In the genomic region with DNA sequence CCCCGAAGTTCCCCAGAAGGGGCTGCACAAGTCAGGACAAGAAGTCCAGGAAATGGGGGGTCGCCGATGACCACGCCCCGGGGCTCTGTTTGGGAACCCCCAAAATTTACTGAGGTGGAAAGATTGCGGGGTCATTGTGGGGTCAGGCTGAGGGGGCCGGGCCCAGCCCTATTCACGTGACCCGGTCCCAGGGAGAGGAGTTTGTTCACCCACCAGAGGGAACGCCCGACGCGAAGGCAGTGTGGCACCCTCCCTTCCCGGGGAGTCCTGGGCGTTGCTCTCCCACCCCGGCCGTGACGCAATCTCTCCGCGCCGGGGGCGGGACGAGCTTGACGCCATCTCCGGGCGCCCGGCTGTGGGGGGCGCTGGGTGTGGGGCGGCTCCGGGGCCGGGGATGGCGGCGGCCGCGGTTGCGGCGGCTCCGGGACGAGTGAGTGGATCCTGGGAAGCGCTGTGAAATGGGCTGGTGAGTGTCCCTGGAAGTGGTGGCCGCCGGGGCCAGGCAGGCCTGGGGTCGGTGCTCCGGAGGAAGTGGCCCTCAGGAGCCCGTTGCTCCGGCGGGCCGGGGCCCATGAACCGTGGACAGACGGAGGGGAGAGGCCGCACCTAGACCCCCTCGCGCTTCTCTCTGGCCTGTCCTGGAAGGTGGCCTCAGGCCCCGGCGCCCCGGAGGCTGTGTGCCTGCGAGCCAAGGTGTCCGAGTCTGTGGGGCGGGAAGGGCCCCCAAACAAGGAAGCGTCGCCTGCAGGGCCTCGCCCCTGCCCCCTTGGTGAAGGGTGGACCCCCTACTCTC, we compare ENCODE assay signal across 8 cellular contexts. TPM values are rescaled to one million over a fixed set of nuclear protein-coding genes. Genes with fewer than 3 reads are reported as not detected.
DNase-seq lines count a peak whose midpoint lies in the region; ATAC-seq, FAIRE-seq and TF ChIP-seq lines count a peak whose summit lies in the region.

A gene with protein sequence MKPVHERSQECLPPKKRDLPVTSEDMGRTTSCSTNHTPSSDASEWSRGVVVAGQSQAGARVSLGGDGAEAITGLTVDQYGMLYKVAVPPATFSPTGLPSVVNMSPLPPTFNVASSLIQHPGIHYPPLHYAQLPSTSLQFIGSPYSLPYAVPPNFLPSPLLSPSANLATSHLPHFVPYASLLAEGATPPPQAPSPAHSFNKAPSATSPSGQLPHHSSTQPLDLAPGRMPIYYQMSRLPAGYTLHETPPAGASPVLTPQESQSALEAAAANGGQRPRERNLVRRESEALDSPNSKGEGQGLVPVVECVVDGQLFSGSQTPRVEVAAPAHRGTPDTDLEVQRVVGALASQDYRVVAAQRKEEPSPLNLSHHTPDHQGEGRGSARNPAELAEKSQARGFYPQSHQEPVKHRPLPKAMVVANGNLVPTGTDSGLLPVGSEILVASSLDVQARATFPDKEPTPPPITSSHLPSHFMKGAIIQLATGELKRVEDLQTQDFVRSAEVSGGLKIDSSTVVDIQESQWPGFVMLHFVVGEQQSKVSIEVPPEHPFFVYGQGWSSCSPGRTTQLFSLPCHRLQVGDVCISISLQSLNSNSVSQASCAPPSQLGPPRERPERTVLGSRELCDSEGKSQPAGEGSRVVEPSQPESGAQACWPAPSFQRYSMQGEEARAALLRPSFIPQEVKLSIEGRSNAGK (plus strand): TSS at position 338 of the 793 bp plus-strand sequence. CDS start 3,765 bp downstream, outside the sequence.

- H3K4me1 ChIP-seq in left lung = peaks cover 7 to 20% of the 10 kb centered on the region in 2 donors

- H3K27me3 ChIP-seq in BJ (ENCODE audit: control insufficient read depth, insufficient read depth, low read length) = no peaks in the 10 kb centered on the region
- no peaks in the 10 kb centered on the region for H3K27me3 ChIP-seq in left lung

- DNase-seq in BJ (ENCODE audit: low read depth) (peak; percentile 16), GM19239 (ENCODE audit: insufficient read length, low spot score) (peak; percentile 90), NCI-H526 treated with DMSO at 0.1 percent for 48 hours (lab: John Stamatoyannopoulos, UW) (peak; percentile 42), left lung (peak; percentile 92 to 96)
- peak; percentile 93 for DNase-seq in activated CD4-positive, alpha-beta T cell treated with anti-CD3 and anti-CD28 coated beads, Interleukin-2, amount 50 U/mL, for 1 hour
- peak; percentile 87 for DNase-seq in stimulated activated CD4-positive, alpha-beta T cell treated with anti-CD3 and anti-CD28 coated beads, Interleukin-2, amount 100 ng/mL, for 4 hours (ENCODE audit: low read depth)

- CTCF ChIA-PET in BJ (lab: Yijun Ruan, JAX) = interaction anchor here (1.5 kb wide), 1 partner anchor 17 kb away, joined by 4 read pairs; no protein-coding TSS in a partner anchor

- ATAC-seq in HG03442 (IDR thresholded peaks at IDR 0.05; ENCODE audit: unreplicated experiment) = peak; percentile 72
- peak; percentile 99 for ATAC-seq in left lung

- H3K4me3 Mint-ChIP-seq in dendritic cell treated with granulocyte-macrophage colony-stimulating factor and Interleukin-4, amounts not matched to agents 40 ng/mL and 50 ng/mL, for 4 days = peak within 1 kb of the TSS; percentile 90

- POLR2A ChIA-PET in BJ (lab: Charles Lee) = interaction anchor here (0.6 kb wide), 1 partner anchor 12 kb away, joined by 9 read pairs; no protein-coding TSS in a partner anchor

- peaks cover 48% of the 10 kb centered on the region for H3K36me3 Mint-ChIP-seq in dendritic cell treated with granulocyte-macrophage colony-stimulating factor and Interleukin-4, amounts not matched to agents 40 ng/mL and 50 ng/mL, for 4 days (ENCODE audit: low read depth)

- peak; percentile 86 for FAIRE-seq in GM19239 (lab: Jason Lieb, UNC)

- TF ChIP-seq CTCF in BJ (IDR thresholded peaks at IDR 0.05; ENCODE audit: insufficient read depth, low read depth, low read length) (no peak), left lung (IDR thresholded peaks at IDR 0.05) (no peak)

- peaks cover 20% of the 10 kb centered on the region for H3K4me1 Mint-ChIP-seq in dendritic cell treated with granulocyte-macrophage colony-stimulating factor and Interleukin-4, amounts not matched to agents 40 ng/mL and 50 ng/mL, for 4 days (ENCODE audit: low read depth)

- no peaks in the 10 kb centered on the region for H3K9me3 ChIP-seq in left lung

- peak within 1 kb of the TSS; percentile 82 to 87 for H3K27ac ChIP-seq in left lung

- peak within 1 kb of the TSS; percentile 96 for H3K27ac Mint-ChIP-seq in dendritic cell treated with granulocyte-macrophage colony-stimulating factor and Interleukin-4, amounts not matched to agents 40 ng/mL and 50 ng/mL, for 4 days

- peaks cover 19% of the 10 kb centered on the region for H3K36me3 ChIP-seq in BJ (ENCODE audit: control insufficient read depth, insufficient read depth, low read length)
- peaks cover 0 to 31% of the 10 kb centered on the region in 2 donors for H3K36me3 ChIP-seq in left lung

- H3K27me3 Mint-ChIP-seq in dendritic cell treated with granulocyte-macrophage colony-stimulating factor and Interleukin-4, amounts not matched to agents 40 ng/mL and 50 ng/mL, for 4 days = no peaks in the 10 kb centered on the region

- intact Hi-C loops in dendritic cell treated with granulocyte-macrophage colony-stimulating factor and Interleukin-4, amounts not matched to agents 40 ng/mL and 50 ng/mL, for 4 days (cut with micrococcal nuclease) = loop anchor here (2.0 to 5.0 kb wide), 2 partner anchors 36 to 37 kb away; a partner anchor contains a TSS
- intact Hi-C loops in left lung (cut with DNase I) = no loop called here

- H3K4me3 ChIP-seq in BJ (ENCODE audit: low read depth, low read length) = peak within 1 kb of the TSS; percentile 93
- peak within 1 kb of the TSS; percentile 88 to 89 for H3K4me3 ChIP-seq in left lung

- no peaks in the 10 kb centered on the region for H3K9me3 Mint-ChIP-seq in dendritic cell treated with granulocyte-macrophage colony-stimulating factor and Interleukin-4, amounts not matched to agents 40 ng/mL and 50 ng/mL, for 4 days

RNA-seq across cellular contexts. Expression of the gene that starts here (rescaled TPM):
- polyA plus RNA-seq in BJ (2011; rRNA removed) = 13.5 and 13.6 TPM in 2 replicates
- 11.5 and 13.4 TPM in 2 replicates for polyA minus RNA-seq in BJ (2011; rRNA and poly(A)+ RNA removed)
- total RNA-seq in left lung = 10 to 100 TPM; 22.8 to 24.3 TPM

Comparison
In these comparisons a context has a peak if more than half of its experiments do, and no peak if none do; other contexts are left out.
1. Peak in every context shown above with its lines: DNase-seq, ATAC-seq, H3K4me3 ChIP-seq and H3K27ac ChIP-seq.
2. DNase-seq: peak in every context shown above with its lines; median percentile 94 in left lung; 93 in activated CD4-positive, alpha-beta T cell treated with anti-CD3 and anti-CD28 coated beads, Interleukin-2, amount 50 U/mL, for 1 hour; 90 in GM19239; 87 in stimulated activated CD4-positive, alpha-beta T cell treated with anti-CD3 and anti-CD28 coated beads, Interleukin-2, amount 100 ng/mL, for 4 hours; 42 in NCI-H526 treated with DMSO at 0.1 percent for 48 hours; 16 in BJ.